In genomic region chr9:18568969-18569368, GRCh38 we compare ENCODE assay signal across 15 cellular contexts.
DNase-seq lines count a peak whose midpoint lies in the region; ATAC-seq and TF ChIP-seq lines count a peak whose summit lies in the region.
"Had no signal": no experiment of that assay in that cellular context is flagged by ENCODE, and none has a peak within 500 bp of the region (broad histone marks: within the 10 kb centered on the region; RNA-seq: fewer than 3 reads in every experiment).

No MANE protein-coding gene starts in this region.

- H3K27ac Mint-ChIP-seq in HFFc6: peak overlapping the region; percentile 28
- H3K27ac Mint-ChIP-seq: activated CD4-positive, alpha-beta memory T cell treated with anti-CD3 and anti-CD28 coated beads, Interleukin-2, amount 10 ng/mL, durations not matched to agents 7 days and 5 days; activated T-helper 2 cell treated with anti-CD3 and anti-CD28 coated beads, Interferon-gamma antibody, Interleukin-2, Interleukin-4, amounts not matched to agents 10 μg/mL and 5 μg/mL and 100 μg/mL, durations not matched to agents 14 hours and 24 hours and 36 hours had no signal

- 26% methylated on average over 4 of the region's 4 CpGs for WGBS in esophagus muscularis mucosa

- ATAC-seq in GM19035 (IDR thresholded peaks at IDR 0.05; ENCODE audit: unreplicated experiment): no peak
- ATAC-seq: HCT116 had no signal

- H3K4me1 ChIP-seq in esophagus muscularis mucosa: peaks cover 0 to 33% (median 23%) of the 10 kb centered on the region in 4 donors

- no peaks in the 10 kb centered on the region for H3K9me3 Mint-ChIP-seq in HFFc6
- H3K9me3 Mint-ChIP-seq: activated CD4-positive, alpha-beta memory T cell treated with anti-CD3 and anti-CD28 coated beads, Interleukin-2, amount 10 ng/mL, durations not matched to agents 7 days and 5 days; activated T-helper 2 cell treated with anti-CD3 and anti-CD28 coated beads, Interferon-gamma antibody, Interleukin-2, Interleukin-4, amounts not matched to agents 10 μg/mL and 5 μg/mL and 100 μg/mL, durations not matched to agents 14 hours and 24 hours and 36 hours had no signal

- H3K27me3 Mint-ChIP-seq in HFFc6 (ENCODE audit: insufficient read depth): no peaks in the 10 kb centered on the region
- H3K27me3 Mint-ChIP-seq: activated CD4-positive, alpha-beta memory T cell treated with anti-CD3 and anti-CD28 coated beads, Interleukin-2, amount 10 ng/mL, durations not matched to agents 7 days and 5 days had no signal

- H3K27me3 ChIP-seq in esophagus muscularis mucosa: no peaks in the 10 kb centered on the region

- H3K9me3 ChIP-seq in esophagus muscularis mucosa: no peaks in the 10 kb centered on the region

- TF ChIP-seq POLR2A in esophagus muscularis mucosa (IDR thresholded peaks at IDR 0.05; ENCODE audit: low read depth): no peak

- H3K27ac ChIP-seq in esophagus muscularis mucosa (replicated peaks in 1 of 4): no peak overlapping the region

- H3K4me3 Mint-ChIP-seq in HFFc6: peak overlapping the region; percentile 27
- H3K4me3 Mint-ChIP-seq: activated CD4-positive, alpha-beta memory T cell treated with anti-CD3 and anti-CD28 coated beads, Interleukin-2, amount 10 ng/mL, durations not matched to agents 7 days and 5 days had no signal

- H3K36me3 ChIP-seq in esophagus muscularis mucosa: no peaks in the 10 kb centered on the region

- H3K4me1 Mint-ChIP-seq in HFFc6 (ENCODE audit: low read depth): peaks cover 61% of the 10 kb centered on the region
- H3K4me1 Mint-ChIP-seq: activated CD4-positive, alpha-beta memory T cell treated with anti-CD3 and anti-CD28 coated beads, Interleukin-2, amount 10 ng/mL, durations not matched to agents 7 days and 5 days had no signal

- TF ChIP-seq CTCF in AG10803 (conservative IDR thresholded peaks at IDR 0.05; ENCODE audit: low read length): no peak
- no peak for TF ChIP-seq CTCF in HFFc6 (IDR thresholded peaks at IDR 0.05)
- TF ChIP-seq CTCF in esophagus muscularis mucosa (IDR thresholded peaks at IDR 0.05): no peak

- no peak overlapping the region for H3K4me3 ChIP-seq in AG10803 (ENCODE audit: low read length)
- no peak overlapping the region for H3K4me3 ChIP-seq in esophagus muscularis mucosa

- no peak for TF ChIP-seq EP300 in esophagus muscularis mucosa (IDR thresholded peaks at IDR 0.05)

- intact Hi-C loops in esophagus muscularis mucosa (cut with DNase I): no loop called here

- DNase-seq in AG10803 (ENCODE audit: low read depth): peak; percentile 41
- no peak for DNase-seq in HFFc6
- DNase-seq in NCI-H510A (lab: John Stamatoyannopoulos, UW): peak; percentile 18
- peak; percentile 31 for DNase-seq in fibroblast of peridontal ligament (ENCODE audit: extremely low read depth)
- DNase-seq in inferior parietal cortex (ENCODE audit: extremely low spot score): no peak
- no peak for DNase-seq in T-helper 2 cell
- DNase-seq in esophagus muscularis mucosa (ENCODE audit: extremely low spot score): no peak
- DNase-seq: activated CD4-positive, alpha-beta memory T cell treated with anti-CD3 and anti-CD28 coated beads, Interleukin-2, amount 10 ng/mL, durations not matched to agents 7 days and 5 days; foreskin melanocyte; islet precursor cell; NCI-H526; T1000 had no signal

- peaks cover 8% of the 10 kb centered on the region; the same call in 1 of the 2 replicates for H3K36me3 Mint-ChIP-seq in HFFc6 (ENCODE audit: low read depth)

Comparison
In these comparisons a context has a peak if more than half of its experiments do, and no peak if none do; other contexts are left out.
1. DNase-seq: peak in AG10803 (single experiment), NCI-H510A (single experiment) and fibroblast of peridontal ligament (single experiment); none in HFFc6 (single experiment), inferior parietal cortex (single experiment), T-helper 2 cell (0 of 5) and esophagus muscularis mucosa (single experiment).